ENCODE assay signal across 9 cellular contexts in genomic region chr19:47573076-47574026, GRCh38. TPM values are rescaled to one million over a fixed set of nuclear protein-coding genes. Genes with fewer than 3 reads are reported as not detected.
A peak's percentile ranks its signal among the peaks of the same experiment; 100 is the strongest.
DNase-seq lines count a peak whose midpoint lies in the region; ATAC-seq and TF ChIP-seq lines count a peak whose summit lies in the region.
"Had no signal": no experiment of that assay in that cellular context is flagged by ENCODE, and none has a peak within 500 bp of the region (broad histone marks: within the 10 kb centered on the region; RNA-seq: fewer than 3 reads in every experiment).

A gene with protein sequence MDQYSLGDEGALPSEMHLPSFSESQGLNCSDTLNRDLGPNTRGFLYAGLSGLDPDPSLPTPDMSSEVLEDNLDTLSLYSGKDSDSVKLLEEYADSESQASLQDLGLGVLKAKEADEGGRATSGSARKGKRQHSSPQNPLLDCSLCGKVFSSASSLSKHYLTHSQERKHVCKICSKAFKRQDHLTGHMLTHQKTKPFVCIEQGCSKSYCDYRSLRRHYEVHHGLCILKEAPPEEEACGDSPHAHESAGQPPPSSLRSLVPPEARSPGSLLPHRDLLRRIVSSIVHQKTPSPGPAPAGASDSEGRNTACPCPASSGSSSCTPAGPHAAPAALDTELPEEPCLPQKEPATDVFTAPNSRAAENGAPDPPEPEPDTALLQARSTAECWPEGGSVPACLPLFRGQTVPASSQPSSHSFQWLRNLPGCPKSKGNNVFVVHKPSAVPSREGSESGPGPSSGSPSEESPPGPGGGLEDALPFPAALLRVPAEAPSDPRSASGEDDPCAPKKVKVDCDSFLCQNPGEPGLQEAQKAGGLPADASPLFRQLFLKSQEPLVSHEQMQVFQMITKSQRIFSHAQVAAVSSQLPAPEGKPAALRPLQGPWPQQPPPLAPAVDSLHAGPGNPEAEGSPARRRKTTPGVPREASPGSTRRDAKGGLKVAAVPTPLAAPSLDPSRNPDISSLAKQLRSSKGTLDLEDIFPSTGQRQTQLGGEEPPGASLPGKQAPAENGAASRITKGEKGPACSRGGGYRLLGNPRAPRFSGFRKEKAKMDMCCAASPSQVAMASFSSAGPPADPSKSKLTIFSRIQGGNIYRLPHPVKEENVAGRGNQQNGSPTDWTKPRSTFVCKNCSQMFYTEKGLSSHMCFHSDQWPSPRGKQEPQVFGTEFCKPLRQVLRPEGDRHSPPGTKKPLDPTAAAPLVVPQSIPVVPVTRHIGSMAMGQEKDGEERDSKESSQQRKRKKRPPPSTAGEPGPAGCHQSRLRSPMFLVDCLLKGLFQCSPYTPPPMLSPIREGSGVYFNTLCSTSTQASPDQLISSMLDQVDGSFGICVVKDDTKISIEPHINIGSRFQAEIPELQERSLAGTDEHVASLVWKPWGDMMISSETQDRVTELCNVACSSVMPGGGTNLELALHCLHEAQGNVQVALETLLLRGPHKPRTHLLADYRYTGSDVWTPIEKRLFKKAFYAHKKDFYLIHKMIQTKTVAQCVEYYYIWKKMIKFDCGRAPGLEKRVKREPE (N-terminal part only) (minus strand): TSS chr19:47573148. CDS start chr19:47555856, 17,292 bp downstream.

- DNase-seq in SK-N-SH (peak; percentile 88), ascending aorta (ENCODE audit: low spot score in 2 of 2) (peak; percentile 11 to 82), left lobe of liver (ENCODE audit: low spot score) (peak; percentile 50), NCI-H1092 (lab: John Stamatoyannopoulos, UW) (no peak), EL (no peak)
- DNase-seq in stimulated activated CD8-positive, alpha-beta memory T cell treated with anti-CD3 and anti-CD28 coated beads, Interleukin-12 subunit alpha, Interleukin-12 subunit beta, amount 100 ng/mL, for 1 hour (ENCODE audit: low read depth) = peak; percentile 72

- H3K36me3 ChIP-seq in SK-N-SH (replicated peaks in 1 of 2; ENCODE audit: control insufficient read depth in 1 of 2, insufficient read depth in 2 of 2, low read length in 1 of 2) (no peaks in the 10 kb centered on the region), ascending aorta (no peaks in the 10 kb centered on the region)

- no peaks in the 10 kb centered on the region for H3F3A ChIP-seq in SK-N-SH (replicated peaks; ENCODE audit: insufficient read depth)

- H4K20me1 ChIP-seq in SK-N-SH (ENCODE audit: insufficient read depth) = no peaks in the 10 kb centered on the region

- H3K9me2 ChIP-seq in SK-N-SH = no peaks in the 10 kb centered on the region

- H3K4me1 ChIP-seq in SK-N-SH (ENCODE audit: control insufficient read depth in 1 of 2, insufficient read depth in 2 of 2, low read depth in 1 of 2, low read length in 1 of 2) (no peaks in the 10 kb centered on the region; a peak in 1 of 4 replicates), ascending aorta (peaks cover 0 to 4% of the 10 kb centered on the region in 2 donors)

- H2AFZ ChIP-seq in SK-N-SH (ENCODE audit: low read depth) = peak within 1 kb of the TSS; percentile 16; the same call in 1 of the 2 replicates

- TF ChIP-seq RAD21 in SK-N-SH (IDR thresholded peaks at IDR 0.05; ENCODE audit: low read length) = no peak

- no peak; the same call in 2 of the 3 replicates for ATAC-seq in SK-N-SH treated with all-trans-retinoic acid at 6 μM for 48 hours
- peak; percentile 81 for ATAC-seq in left lobe of liver
- no peak for ATAC-seq in HG03097 (IDR thresholded peaks at IDR 0.05; ENCODE audit: low FRiP score, unreplicated experiment)

- 0 out of 2 replicates have a peak within 1 kb of the TSS, but pooled peaks have one; percentile 37 for H3K4me2 ChIP-seq in SK-N-SH

- H3K27ac ChIP-seq in SK-N-SH (ENCODE audit: low read depth in 2 of 2, low read length in 1 of 2) (no peak within 1 kb of the TSS), ascending aorta (no peak within 1 kb of the TSS)
- H3K27ac ChIP-seq: C4-2B had no signal

- CTCF ChIA-PET in SK-N-SH (lab: Yijun Ruan, JAX) = no interaction called here

- POLR2A ChIA-PET in SK-N-SH (lab: Yijun Ruan, JAX) = no interaction called here

- intact Hi-C loops in ascending aorta (cut with DNase I) = loop anchor here (2.0 kb wide), 1 partner anchor 27 kb away; no protein-coding TSS in a partner anchor

- no peak within 1 kb of the TSS for H3K9ac ChIP-seq in SK-N-SH

- H3K27me3 ChIP-seq in SK-N-SH (ENCODE audit: insufficient read depth) (no peaks in the 10 kb centered on the region), ascending aorta (no peaks in the 10 kb centered on the region)

- peak within 1 kb of the TSS in 1 of 2 experiments; percentile 9; a peak in 1 of 4 replicates for H3K4me3 ChIP-seq in SK-N-SH (ENCODE audit: low read depth in 2 of 2, low read length in 1 of 2)
- H3K4me3 ChIP-seq in ascending aorta = peak within 1 kb of the TSS; percentile 46 to 62

- no peaks in the 10 kb centered on the region for H3K79me2 ChIP-seq in SK-N-SH (ENCODE audit: insufficient read depth)

- TF ChIP-seq EP300 in SK-N-SH (IDR thresholded peaks at IDR 0.05; ENCODE audit: borderline replicate concordance in 1 of 2, low read depth in 1 of 2, low read length in 1 of 2) = no peak

- 56% methylated on average over 61 of the region's 88 CpGs for WGBS in SK-N-SH (ENCODE audit: low lambda C conversion rate)

- H3K9me3 ChIP-seq in SK-N-SH = no peaks in the 10 kb centered on the region
- H3K9me3 ChIP-seq in ascending aorta = no peaks in the 10 kb centered on the region

- TF ChIP-seq CTCF in SK-N-SH (IDR thresholded peaks at IDR 0.05) (no peak), ascending aorta (IDR thresholded peaks at IDR 0.05) (no peak)

TF ChIP-seq in SK-N-SH, 30 proteins besides CTCF, POLR2A, EP300 and RAD21:
- TF ChIP-seq YY1 (IDR thresholded peaks at IDR 0.05; ENCODE audit: low read depth) (no peak), RFX5 (IDR thresholded peaks at IDR 0.05; ENCODE audit: low read length) (no peak), FOXM1 (IDR thresholded peaks at IDR 0.05; ENCODE audit: low read depth) (no peak), TEAD4 (IDR thresholded peaks at IDR 0.05; ENCODE audit: borderline replicate concordance, insufficient read depth) (no peak), NRF1 (IDR thresholded peaks at IDR 0.05; ENCODE audit: low read depth, low read length) (peak; percentile 48; the same call in 1 of the 2 replicates)
- TF ChIP-seq, protein P1, sequence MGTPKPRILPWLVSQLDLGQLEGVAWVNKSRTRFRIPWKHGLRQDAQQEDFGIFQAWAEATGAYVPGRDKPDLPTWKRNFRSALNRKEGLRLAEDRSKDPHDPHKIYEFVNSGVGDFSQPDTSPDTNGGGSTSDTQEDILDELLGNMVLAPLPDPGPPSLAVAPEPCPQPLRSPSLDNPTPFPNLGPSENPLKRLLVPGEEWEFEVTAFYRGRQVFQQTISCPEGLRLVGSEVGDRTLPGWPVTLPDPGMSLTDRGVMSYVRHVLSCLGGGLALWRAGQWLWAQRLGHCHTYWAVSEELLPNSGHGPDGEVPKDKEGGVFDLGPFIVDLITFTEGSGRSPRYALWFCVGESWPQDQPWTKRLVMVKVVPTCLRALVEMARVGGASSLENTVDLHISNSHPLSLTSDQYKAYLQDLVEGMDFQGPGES (IDR thresholded peaks at IDR 0.05; ENCODE audit: low read depth, low read length) = no peak
- TF ChIP-seq, protein P2, sequence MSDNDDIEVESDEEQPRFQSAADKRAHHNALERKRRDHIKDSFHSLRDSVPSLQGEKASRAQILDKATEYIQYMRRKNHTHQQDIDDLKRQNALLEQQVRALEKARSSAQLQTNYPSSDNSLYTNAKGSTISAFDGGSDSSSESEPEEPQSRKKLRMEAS (IDR thresholded peaks at IDR 0.05; ENCODE audit: low read depth) = peak; percentile 74; the same call in 1 of the 2 replicates

TF ChIP-seq in SK-N-SH treated with all-trans-retinoic acid at 6 μM for 48 hours, 23 proteins besides CTCF, POLR2A, EP300 and RAD21:
- TF ChIP-seq GLIS3 (CRISPR knock-in tag; IDR thresholded peaks at IDR 0.05) = no peak

RNA-seq across cellular contexts. Expression of the gene that starts here (rescaled TPM):
- 0.08 TPM in 2 replicates for polyA plus RNA-seq in SK-N-SH (2012; rRNA removed)
- 0.05 and 0.10 TPM in 2 replicates for polyA plus RNA-seq in SK-N-SH (2012; cell fraction: cytosol; rRNA removed)
- 0.20 and 0.36 TPM in 2 replicates for polyA plus RNA-seq in SK-N-SH (2012; cell fraction: nucleus; rRNA removed)
- total RNA-seq in ascending aorta = not detected
- 0.08 TPM for total RNA-seq in left lobe of liver

Comparison
In these comparisons a context has a peak if more than half of its experiments do, and no peak if none do; other contexts are left out.
1. Peak in DNase-seq and H3K4me2 ChIP-seq in SK-N-SH; RNA of the gene not detected or under 1 TPM.
2. Peak in DNase-seq and H3K4me3 ChIP-seq in ascending aorta; RNA of the gene not detected or under 1 TPM.
3. Peak in DNase-seq and ATAC-seq in left lobe of liver; RNA of the gene not detected or under 1 TPM.